Comparison of ENCODE assay signal across 8 cellular contexts in the genomic region with DNA sequence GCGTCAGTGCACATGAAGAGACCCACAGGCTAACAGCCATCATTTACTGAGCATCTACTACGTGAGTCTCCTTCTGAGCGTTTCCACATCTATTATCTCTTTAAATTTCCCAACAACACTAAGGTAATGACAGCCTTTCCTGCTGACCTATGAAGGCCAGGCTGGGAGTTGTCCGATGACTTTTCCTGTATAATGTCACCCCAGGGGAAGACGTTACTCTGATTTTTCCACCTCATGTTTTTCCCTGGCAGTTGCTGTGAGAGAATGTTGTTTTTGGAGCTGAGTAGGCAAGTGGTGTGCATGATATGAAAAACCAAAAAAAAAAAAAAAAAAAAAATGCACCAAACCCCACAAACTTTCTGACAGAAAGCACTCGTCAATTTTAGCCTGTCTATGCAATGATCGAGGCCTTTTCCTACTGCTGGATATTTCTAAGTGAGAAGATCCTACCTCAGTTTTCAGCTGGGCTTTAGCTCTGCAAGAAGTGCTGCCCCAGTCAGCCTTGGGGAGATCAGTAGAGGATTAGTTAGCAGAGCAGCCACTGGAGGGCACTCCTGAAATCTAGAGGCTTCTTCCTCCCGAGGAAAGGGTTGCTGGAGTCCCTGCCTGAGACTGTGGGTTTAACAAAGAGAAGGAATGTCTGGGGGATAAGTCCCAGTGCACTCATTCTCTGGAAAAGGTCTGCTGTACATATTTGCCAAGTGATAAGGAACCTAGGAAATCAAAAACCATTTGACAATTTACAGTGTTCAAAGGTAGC.
DNase-seq lines count a peak whose midpoint lies in the region; ATAC-seq, FAIRE-seq and TF ChIP-seq lines count a peak whose summit lies in the region.

No MANE protein-coding gene starts in this region.

- H3K79me2 ChIP-seq in keratinocyte (ENCODE audit: control insufficient read depth, insufficient read depth, low read length): no peaks in the 10 kb centered on the region

- peaks cover 6% of the 10 kb centered on the region for H3K4me1 ChIP-seq in keratinocyte (ENCODE audit: control insufficient read depth, extremely low read depth, insufficient read depth, low read length)
- peaks cover 18 to 26% of the 10 kb centered on the region in 2 donors for H3K4me1 ChIP-seq in thyroid gland

- no peaks in the 10 kb centered on the region for H3K27me3 ChIP-seq in brain microvascular endothelial cell (replicated peaks)
- no peaks in the 10 kb centered on the region for H3K27me3 ChIP-seq in keratinocyte (ENCODE audit: control insufficient read depth, extremely low read depth, insufficient read depth, low read length)
- H3K27me3 ChIP-seq in thyroid gland: no peaks in the 10 kb centered on the region

- no peaks in the 10 kb centered on the region for H4K20me1 ChIP-seq in keratinocyte (ENCODE audit: control insufficient read depth, extremely low read depth, insufficient read depth, low read length)

- TF ChIP-seq CTCF in GM13977 (IDR thresholded peaks at IDR 0.05; ENCODE audit: extremely low read depth, insufficient read depth, missing control alignments) (peak; percentile 60), brain microvascular endothelial cell (IDR thresholded peaks at IDR 0.05; ENCODE audit: low read depth, low read length, missing control alignments) (peak; percentile 81), keratinocyte (optimal IDR thresholded peaks at IDR 0.05 in 1 of 3, IDR thresholded peaks at IDR 0.05 in 1 of 3, conservative IDR thresholded peaks at IDR 0.05 in 1 of 3; ENCODE audit: extremely low read depth in 1 of 3, insufficient read depth in 2 of 3, low read length in 3 of 3) (peak; percentile 65 to 74 (median 68)), thyroid gland (IDR thresholded peaks at IDR 0.05) (peak in 5 of 6 experiments; percentile 26 to 49 (median 39))

- H3K9me1 ChIP-seq in keratinocyte (ENCODE audit: control insufficient read depth, extremely low read depth, insufficient read depth, low read length): no peaks in the 10 kb centered on the region

- TF ChIP-seq POLR2A in thyroid gland (IDR thresholded peaks at IDR 0.05): no peak

- intact Hi-C loops in thyroid gland (cut with DNase I): no loop called here

- peak overlapping the region; percentile 55 for H3K27ac ChIP-seq in brain microvascular endothelial cell
- no peak overlapping the region for H3K27ac ChIP-seq in keratinocyte (ENCODE audit: control insufficient read depth, insufficient read depth, low read length)
- peak overlapping the region; percentile 7 to 68 (median 64) for H3K27ac ChIP-seq in thyroid gland

- DNase-seq in Ammon's horn (ENCODE audit: low spot score) (peak; percentile 55), GM13977 (ENCODE audit: low spot score) (peak; percentile 33), NCI-H460 (ENCODE audit: extremely low read depth, low read depth) (peak; percentile 64), brain microvascular endothelial cell (peak; percentile 84), keratinocyte (ENCODE audit: low read depth, low spot score) (no peak), thyroid gland (peak; percentile 57 to 58)
- no peak for DNase-seq in activated CD8-positive, alpha-beta memory T cell treated with anti-CD3 and anti-CD28 coated beads, Interleukin-2, amount 50 U/mL, for 48 hours

- no peaks in the 10 kb centered on the region for H3K9me3 ChIP-seq in keratinocyte (ENCODE audit: control insufficient read depth, low read depth, low read length)
- H3K9me3 ChIP-seq in thyroid gland: no peaks in the 10 kb centered on the region

- peak; percentile 60 for ATAC-seq in HG03108 (IDR thresholded peaks at IDR 0.05; ENCODE audit: unreplicated experiment)

- H2AFZ ChIP-seq in keratinocyte (ENCODE audit: control insufficient read depth, low read length): no peak overlapping the region

- no peaks in the 10 kb centered on the region for H3K36me3 ChIP-seq in brain microvascular endothelial cell (replicated peaks)
- H3K36me3 ChIP-seq in keratinocyte (ENCODE audit: control insufficient read depth in 2 of 2, extremely low read depth in 1 of 2, insufficient read depth in 2 of 2, low read length in 2 of 2): no peaks in the 10 kb centered on the region
- H3K36me3 ChIP-seq in thyroid gland: no peaks in the 10 kb centered on the region

- 30 to 34% methylated on average over 8 of the region's 8 CpGs for WGBS in thyroid gland, 2 donors

- in situ Hi-C loops in GM13977 (cut with MboI; ENCODE audit: low pct_unique_long_range_greater_than_20kb, low sequenced_read_pairs, unreplicated experiment): no loop called here
- in situ Hi-C loops in brain microvascular endothelial cell (cut with HindIII; ENCODE audit: low pct_ligation_motif_present, low sequenced_read_pairs): no loop called here

- FAIRE-seq in keratinocyte (lab: Jason Lieb, UNC): peak; percentile 71

- dilution Hi-C loops in keratinocyte (cut with MboI; ENCODE audit: extremely low pct_ligation_motif_present, low sequenced_read_pairs): no loop called here

- H3K4me2 ChIP-seq in keratinocyte (ENCODE audit: control insufficient read depth, extremely low read depth, insufficient read depth, low read depth, low read length): no peak overlapping the region

- H3K4me3 ChIP-seq in brain microvascular endothelial cell (ENCODE audit: low read depth, low read length) (no peak overlapping the region), keratinocyte (ENCODE audit: control insufficient read depth in 2 of 3, extremely low read depth in 1 of 3, insufficient read depth in 2 of 3, low read depth in 1 of 3, low read length in 3 of 3) (no peak overlapping the region), thyroid gland (replicated peaks in 1 of 3) (no peak overlapping the region)

- H3K9ac ChIP-seq in keratinocyte (ENCODE audit: control insufficient read depth, extremely low read depth, insufficient read depth, low read length): no peak overlapping the region

Comparison
In these comparisons a context has a peak if more than half of its experiments do, and no peak if none do; other contexts are left out.
1. DNase-seq: peak in Ammon's horn (single experiment), GM13977 (single experiment), NCI-H460 (single experiment), brain microvascular endothelial cell (single experiment) and thyroid gland (2 of 2); none in keratinocyte (single experiment) and activated CD8-positive, alpha-beta memory T cell treated with anti-CD3 and anti-CD28 coated beads, Interleukin-2, amount 50 U/mL, for 48 hours (single experiment).
2. Peak in every context shown above with its lines, with median percentiles within 50 percentile points of each other: CTCF ChIP-seq.